Comparison of ENCODE assay signal across 16 cellular contexts in the genomic region with DNA sequence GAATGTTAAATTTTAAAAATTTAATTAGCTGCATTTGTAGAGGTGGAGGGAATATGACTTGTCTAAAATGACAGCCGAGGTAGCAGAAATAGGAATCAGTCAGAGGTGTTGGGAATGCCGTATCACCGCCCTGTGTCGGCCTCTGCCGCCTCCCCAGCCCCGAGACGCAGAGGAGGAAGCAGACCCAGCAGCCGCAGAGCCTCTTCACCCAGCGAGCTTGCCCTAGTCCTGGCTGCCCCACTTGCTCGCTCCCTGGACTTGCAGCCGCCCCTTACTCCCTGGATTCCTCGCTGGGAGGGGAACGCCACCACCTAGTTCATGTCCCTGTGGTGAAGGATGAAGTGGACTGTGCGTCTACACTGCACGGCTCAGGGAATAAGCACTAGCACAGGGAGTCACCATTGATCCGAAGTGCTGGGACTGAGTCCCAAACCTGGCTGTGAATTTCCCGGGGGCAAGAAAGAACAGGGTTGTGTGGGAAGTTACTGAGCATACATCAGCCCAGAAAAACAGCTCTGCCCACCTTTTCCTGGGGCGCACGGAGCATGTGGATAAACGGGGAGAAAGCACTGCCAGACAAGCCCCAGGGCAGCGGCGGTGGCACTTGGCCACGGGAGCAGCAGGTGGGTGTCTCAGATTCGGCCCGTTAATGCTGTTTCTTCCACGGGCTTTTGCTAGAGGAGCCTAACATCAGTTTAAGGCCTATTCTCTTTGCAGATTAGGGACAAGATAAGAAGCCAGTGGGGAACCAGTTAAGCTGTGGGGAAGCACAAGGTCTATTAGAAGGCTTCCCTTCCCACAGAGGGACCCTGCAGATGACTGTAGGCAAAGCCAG.
DNase-seq lines count a peak whose midpoint lies in the region; ATAC-seq, FAIRE-seq and TF ChIP-seq lines count a peak whose summit lies in the region.
"Had no signal": no experiment of that assay in that cellular context is flagged by ENCODE, and none has a peak within 500 bp of the region (broad histone marks: within the 10 kb centered on the region; RNA-seq: fewer than 3 reads in every experiment).

No MANE protein-coding gene starts in this region.

- no peaks in the 10 kb centered on the region for H3K9me1 ChIP-seq in keratinocyte (ENCODE audit: control insufficient read depth, extremely low read depth, insufficient read depth, low read length)

- H3K9me3 ChIP-seq in RWPE2 (ENCODE audit: severe bottlenecking) (no peaks in the 10 kb centered on the region), keratinocyte (ENCODE audit: control insufficient read depth, low read depth, low read length) (no peaks in the 10 kb centered on the region), H9 (ENCODE audit: control insufficient read depth, low read depth, low read length) (no peaks in the 10 kb centered on the region)

- no peak overlapping the region for H2BK15ac ChIP-seq in H9 (ENCODE audit: low read depth, low read length)

- H3K4me1 ChIP-seq in RWPE2 (ENCODE audit: insufficient read depth, poor library complexity, severe bottlenecking) (peaks cover 34% of the 10 kb centered on the region), keratinocyte (ENCODE audit: control insufficient read depth, extremely low read depth, insufficient read depth, low read length) (peaks cover 26% of the 10 kb centered on the region), H9 (ENCODE audit: insufficient read depth, low read length) (no peaks in the 10 kb centered on the region)

- DNase-seq in T-helper 1 cell (no peak), DMS53 treated with DMSO at 0.1 percent for 48 hours (lab: John Stamatoyannopoulos, UW; ENCODE audit: unreplicated experiment) (peak; percentile 59), RWPE2 (ENCODE audit: low spot score) (no peak), keratinocyte (ENCODE audit: low read depth, low spot score) (no peak), H9 (no peak), pons (ENCODE audit: low spot score) (no peak)
- DNase-seq: activated CD4-positive, CD25-positive, alpha-beta regulatory T cell; activated T-cell treated with anti-CD3 and anti-CD28 coated beads, Interleukin-2, amount 50 U/mL, for 72 hours; brain microvascular endothelial cell; NCI-H1436 treated with DMSO at 0.1 percent for 48 hours; SIG-M5 had no signal

- FAIRE-seq in keratinocyte (lab: Jason Lieb, UNC), result peak; percentile 44
- FAIRE-seq: frontal cortex, GM12892 had no signal

- H3K79me2 ChIP-seq in keratinocyte (ENCODE audit: control insufficient read depth, insufficient read depth, low read length), result peaks cover 45% of the 10 kb centered on the region
- H3K79me2 ChIP-seq in H9 (ENCODE audit: insufficient read depth, low read length), result no peaks in the 10 kb centered on the region

- H3K4me1 Mint-ChIP-seq in T-helper 1 cell treated with Interleukin-12 subunit alpha and Interleukin-12 subunit beta and Interleukin-4 antibody, amounts not matched to agents 30 μg/mL and 1 μg/mL, for 36 hours (ENCODE audit: low read depth), result peaks cover 31% of the 10 kb centered on the region
- peaks cover 17 to 23% of the 10 kb centered on the region in 2 experiments for H3K4me1 Mint-ChIP-seq in H9

- no peaks in the 10 kb centered on the region for H3K27me3 Mint-ChIP-seq in T-helper 1 cell treated with Interleukin-12 subunit alpha and Interleukin-12 subunit beta and Interleukin-4 antibody, amounts not matched to agents 30 μg/mL and 1 μg/mL, for 36 hours (ENCODE audit: low read depth)
- no peaks in the 10 kb centered on the region; the same call in 1 of the 2 replicates for H3K27me3 Mint-ChIP-seq in H9 (ENCODE audit: low read depth)
- H3K27me3 Mint-ChIP-seq: memory B cell had no signal

- H3K27ac ChIP-seq in RWPE2 (ENCODE audit: poor library complexity, severe bottlenecking) (peak overlapping the region; percentile 74), keratinocyte (ENCODE audit: control insufficient read depth, insufficient read depth, low read length) (no peak overlapping the region), H9 (ENCODE audit: insufficient read length, low read depth, low read length) (no peak overlapping the region)
- H3K27ac ChIP-seq: brain microvascular endothelial cell had no signal

- no peak overlapping the region for H4K5ac ChIP-seq in H9 (ENCODE audit: insufficient read length, low read depth, low read length)

- peaks cover 6% of the 10 kb centered on the region for H3K36me3 Mint-ChIP-seq in T-helper 1 cell treated with Interleukin-12 subunit alpha and Interleukin-12 subunit beta and Interleukin-4 antibody, amounts not matched to agents 30 μg/mL and 1 μg/mL, for 36 hours (ENCODE audit: low read depth)
- H3K36me3 Mint-ChIP-seq in H9 (ENCODE audit: insufficient read depth in 1 of 3, low read depth in 3 of 3), result peaks cover 4% of the 10 kb centered on the region in 3 experiments; a peak in 3 of 7 replicates

- no peak overlapping the region for H3K4me2 ChIP-seq in keratinocyte (ENCODE audit: control insufficient read depth, extremely low read depth, insufficient read depth, low read depth, low read length)
- H3K4me2 ChIP-seq in H9 (ENCODE audit: insufficient read depth, insufficient read length, low read length), result no peak overlapping the region

- H3K4me3 ChIP-seq in RWPE2 (ENCODE audit: severe bottlenecking) (no peak overlapping the region), keratinocyte (ENCODE audit: control insufficient read depth in 2 of 3, extremely low read depth in 1 of 3, insufficient read depth in 2 of 3, low read depth in 1 of 3, low read length in 3 of 3) (no peak overlapping the region)

- H4K91ac ChIP-seq in H9 (ENCODE audit: insufficient read length, low read depth, low read length), result no peak overlapping the region

- H2BK20ac ChIP-seq in H9 (ENCODE audit: low read depth, low read length, poor library complexity, severe bottlenecking), result no peak overlapping the region

- no peak overlapping the region for H4K8ac ChIP-seq in H9 (replicated peaks; ENCODE audit: insufficient read length, low read depth, low read length)

- ATAC-seq in RWPE2 (ENCODE audit: low read depth), result no peak
- no peak for ATAC-seq in HG02981 (IDR thresholded peaks at IDR 0.05; ENCODE audit: unreplicated experiment)

- no peak overlapping the region for H3K18ac ChIP-seq in H9 (ENCODE audit: insufficient read length, low read depth, low read length)

- WGBS in H9 (ENCODE audit: extremely low coverage, insufficient read length, low lambda C conversion rate), result no CpG with 5 or more reads among the region's 26 CpGs

- no peaks in the 10 kb centered on the region for H3K79me1 ChIP-seq in H9 (ENCODE audit: insufficient read depth, low read depth, low read length, poor library complexity, severe bottlenecking)

- H4K20me1 ChIP-seq in keratinocyte (ENCODE audit: control insufficient read depth, extremely low read depth, insufficient read depth, low read length) (no peaks in the 10 kb centered on the region), H9 (ENCODE audit: control insufficient read depth, insufficient read depth, insufficient read length) (no peaks in the 10 kb centered on the region)

- H2AFZ ChIP-seq in keratinocyte (ENCODE audit: control insufficient read depth, low read length) (no peak overlapping the region), H9 (ENCODE audit: low read length) (no peak overlapping the region)

- peak overlapping the region; percentile 37 for H3K27ac Mint-ChIP-seq in T-helper 1 cell treated with Interleukin-12 subunit alpha and Interleukin-12 subunit beta and Interleukin-4 antibody, amounts not matched to agents 30 μg/mL and 1 μg/mL, for 36 hours
- no peak overlapping the region; a peak in 1 of 7 replicates for H3K27ac Mint-ChIP-seq in H9
- H3K27ac Mint-ChIP-seq: activated T-cell treated with anti-CD3 and anti-CD28 coated beads, Interleukin-2, amount 50 U/mL, for 72 hours; memory B cell had no signal

- H3K4me3 Mint-ChIP-seq in T-helper 1 cell treated with Interleukin-12 subunit alpha and Interleukin-12 subunit beta and Interleukin-4 antibody, amounts not matched to agents 30 μg/mL and 1 μg/mL, for 36 hours, result peak overlapping the region; percentile 28
- H3K4me3 Mint-ChIP-seq in H9, result no peak overlapping the region; a peak in 1 of 5 replicates
- H3K4me3 Mint-ChIP-seq: memory B cell had no signal

- peaks cover 19% of the 10 kb centered on the region for H3K36me3 ChIP-seq in RWPE2 (ENCODE audit: low read depth)
- peaks cover 0 to 2% of the 10 kb centered on the region in 2 experiments for H3K36me3 ChIP-seq in keratinocyte (ENCODE audit: control insufficient read depth in 2 of 2, extremely low read depth in 1 of 2, insufficient read depth in 2 of 2, low read length in 2 of 2)
- H3K36me3 ChIP-seq: brain microvascular endothelial cell had no signal

- no peak overlapping the region for H3K14ac ChIP-seq in H9 (ENCODE audit: insufficient read depth, low read length)

- dilution Hi-C loops in keratinocyte (cut with MboI; ENCODE audit: extremely low pct_ligation_motif_present, low sequenced_read_pairs), result no loop called here

- H3T11ph ChIP-seq in H9 (ENCODE audit: low read length), result no peak overlapping the region

- no peak for TF ChIP-seq CTCF in RWPE2 (IDR thresholded peaks at IDR 0.05; ENCODE audit: poor library complexity, severe bottlenecking)
- no peak for TF ChIP-seq CTCF in keratinocyte (optimal IDR thresholded peaks at IDR 0.05 in 1 of 3, IDR thresholded peaks at IDR 0.05 in 1 of 3, conservative IDR thresholded peaks at IDR 0.05 in 1 of 3; ENCODE audit: extremely low read depth in 1 of 3, insufficient read depth in 2 of 3, low read length in 3 of 3)
- no peak for TF ChIP-seq CTCF in H9 (conservative IDR thresholded peaks at IDR 0.05)

- no peak overlapping the region for H2BK12ac ChIP-seq in H9 (ENCODE audit: insufficient read length, low read depth, low read length)

- no peaks in the 10 kb centered on the region for H3K23me2 ChIP-seq in H9 (ENCODE audit: insufficient read length, low read depth, low read length, poor library complexity, severe bottlenecking)

- H3K9ac ChIP-seq in keratinocyte (ENCODE audit: control insufficient read depth, extremely low read depth, insufficient read depth, low read length), result no peak overlapping the region
- H3K9ac ChIP-seq in H9 (ENCODE audit: extremely low read depth, insufficient read length, low read length), result no peak overlapping the region

- H3K9me3 Mint-ChIP-seq in T-helper 1 cell treated with Interleukin-12 subunit alpha and Interleukin-12 subunit beta and Interleukin-4 antibody, amounts not matched to agents 30 μg/mL and 1 μg/mL, for 36 hours, result no peaks in the 10 kb centered on the region
- no peaks in the 10 kb centered on the region for H3K9me3 Mint-ChIP-seq in H9
- H3K9me3 Mint-ChIP-seq: activated T-cell treated with anti-CD3 and anti-CD28 coated beads, Interleukin-2, amount 50 U/mL, for 72 hours; memory B cell had no signal

- H3K27me3 ChIP-seq in RWPE2 (ENCODE audit: insufficient read depth, poor library complexity, severe bottlenecking) (no peaks in the 10 kb centered on the region), keratinocyte (ENCODE audit: control insufficient read depth, extremely low read depth, insufficient read depth, low read length) (no peaks in the 10 kb centered on the region), H9 (ENCODE audit: insufficient read depth, low read length) (no peaks in the 10 kb centered on the region)
- H3K27me3 ChIP-seq: brain microvascular endothelial cell had no signal

- H2BK5ac ChIP-seq in H9 (ENCODE audit: insufficient read length, low read length), result no peak overlapping the region

- H3K56ac ChIP-seq in H9 (ENCODE audit: insufficient read length, low read depth, low read length), result no peak overlapping the region

- H2AK5ac ChIP-seq in H9 (ENCODE audit: insufficient read length, low read length), result no peak overlapping the region

- H2BK120ac ChIP-seq in H9 (ENCODE audit: low read depth, low read length, poor library complexity, severe bottlenecking), result no peak overlapping the region

- H3K23ac ChIP-seq in H9 (ENCODE audit: insufficient read length, low read depth, low read length), result no peak overlapping the region

- no peak overlapping the region for H3K4ac ChIP-seq in H9 (ENCODE audit: low read depth, low read length)
